23 cellular contexts compared by ENCODE assay signal in genomic region chr10:44033008-44033407, GRCh38.
A peak's percentile ranks its signal among the peaks of the same experiment; 100 is the strongest.
DNase-seq lines count a peak whose midpoint lies in the region; FAIRE-seq and TF ChIP-seq lines count a peak whose summit lies in the region.
"Had no signal": no experiment of that assay in that cellular context is flagged by ENCODE, and none has a peak within 500 bp of the region (broad histone marks: within the 10 kb centered on the region; RNA-seq: fewer than 3 reads in every experiment).

No MANE protein-coding gene starts in this region.

- CTCF ChIA-PET in GM10248 (lab: Yijun Ruan, JAX): no interaction called here

- no peaks in the 10 kb centered on the region for H3K9me2 ChIP-seq in GM23248 (ENCODE audit: insufficient read depth)

- H3K27me3 Mint-ChIP-seq in T-helper 2 cell treated with Interferon-gamma antibody and Interleukin-4, amounts not matched to agents 5 μg/mL and 100 μg/mL, for 36 hours (ENCODE audit: low read depth): peaks cover 2% of the 10 kb centered on the region
- H3K27me3 Mint-ChIP-seq: stimulated activated memory B cell treated with anti-CD40 and anti-IgM and Interleukin-4, amounts not matched to agents 10 μg/mL and 1 μg/mL and 100 μg/mL, for 72 hours had no signal

- H4K20me1 ChIP-seq in GM23248 (ENCODE audit: insufficient read depth): no peaks in the 10 kb centered on the region

- no peaks in the 10 kb centered on the region for H3K9me3 Mint-ChIP-seq in T-helper 2 cell treated with Interferon-gamma antibody and Interleukin-4, amounts not matched to agents 5 μg/mL and 100 μg/mL, for 36 hours
- H3K9me3 Mint-ChIP-seq: activated CD8-positive, alpha-beta T cell treated with anti-CD3 and anti-CD28 coated beads for 36 hours; activated naive CD8-positive, alpha-beta T cell treated with anti-CD3 and anti-CD28 coated beads, Interleukin-2, amount 10 ng/mL, durations not matched to agents 7 days and 5 days; stimulated activated memory B cell treated with anti-CD40 and anti-IgM and Interleukin-4, amounts not matched to agents 10 μg/mL and 1 μg/mL and 100 μg/mL, for 72 hours had no signal

- no peak overlapping the region for H3K9ac ChIP-seq in GM23248
- H3K9ac ChIP-seq: KMS-11 had no signal

- in situ Hi-C loops in GM23248 (cut with MboI): no loop called here

- POLR2A ChIA-PET in GM10248 (lab: Yijun Ruan, JAX): no interaction called here

- peaks cover 12% of the 10 kb centered on the region; the same call in 1 of the 2 replicates for H3K4me1 ChIP-seq in GM23248 (ENCODE audit: insufficient read depth)
- H3K4me1 ChIP-seq: prostate gland had no signal

- no peak overlapping the region for H3K4me3 Mint-ChIP-seq in T-helper 2 cell treated with Interferon-gamma antibody and Interleukin-4, amounts not matched to agents 5 μg/mL and 100 μg/mL, for 36 hours
- H3K4me3 Mint-ChIP-seq: activated CD8-positive, alpha-beta T cell treated with anti-CD3 and anti-CD28 coated beads for 36 hours; activated naive CD8-positive, alpha-beta T cell treated with anti-CD3 and anti-CD28 coated beads, Interleukin-2, amount 10 ng/mL, durations not matched to agents 7 days and 5 days; stimulated activated memory B cell treated with anti-CD40 and anti-IgM and Interleukin-4, amounts not matched to agents 10 μg/mL and 1 μg/mL and 100 μg/mL, for 72 hours had no signal

- H3F3A ChIP-seq in GM23248 (ENCODE audit: insufficient read depth): 0 out of 2 replicates have a peak, but pooled peaks cover 4% of the 10 kb centered on the region

- H3K4me3 ChIP-seq in GM23248 (no peak overlapping the region), fibroblast of villous mesenchyme (ENCODE audit: low read depth, low read length) (no peak overlapping the region)
- H3K4me3 ChIP-seq: prostate gland, sigmoid colon, uterus had no signal

- H3K27ac Mint-ChIP-seq in T-helper 2 cell treated with Interferon-gamma antibody and Interleukin-4, amounts not matched to agents 5 μg/mL and 100 μg/mL, for 36 hours: no peak overlapping the region
- H3K27ac Mint-ChIP-seq: activated CD8-positive, alpha-beta T cell treated with anti-CD3 and anti-CD28 coated beads for 36 hours; activated naive CD8-positive, alpha-beta T cell treated with anti-CD3 and anti-CD28 coated beads, Interleukin-2, amount 10 ng/mL, durations not matched to agents 7 days and 5 days; stimulated activated memory B cell treated with anti-CD40 and anti-IgM and Interleukin-4, amounts not matched to agents 10 μg/mL and 1 μg/mL and 100 μg/mL, for 72 hours had no signal

- WGBS in GM23248 (ENCODE audit: low coverage in 1 of 2, low lambda C conversion rate in 2 of 2, missing lambda C conversion rate in 2 of 2), 2 experiments: 45 to 59% methylated on average over 3 of the region's 3 CpGs

- DNase-seq in GM23248 (peak; percentile 51), astrocyte of the hippocampus (ENCODE audit: low read depth, low spot score) (peak; percentile 76), fibroblast of villous mesenchyme (ENCODE audit: low read depth) (peak; percentile 3), stromal cell of bone marrow (ENCODE audit: low read depth) (peak; percentile 49), inferior parietal cortex (ENCODE audit: extremely low spot score) (no peak), D721Med (ENCODE audit: insufficient read length, low spot score) (no peak), GM10248 (ENCODE audit: extremely low spot score) (no peak)
- DNase-seq in T-helper 2 cell treated with Interferon-gamma antibody and Interleukin-4, amounts not matched to agents 5 μg/mL and 100 μg/mL, for 36 hours (ENCODE audit: low spot score): no peak
- DNase-seq: activated CD8-positive, alpha-beta T cell treated with anti-CD3 and anti-CD28 coated beads for 36 hours; activated effector memory CD4-positive, alpha-beta T cell treated with Interleukin-2 at 50 U/mL for 16 hours; activated naive CD8-positive, alpha-beta T cell treated with anti-CD3 and anti-CD28 coated beads, Interleukin-2, amount 10 ng/mL, durations not matched to agents 7 days and 5 days; effector CD4-positive, alpha-beta T cell; foreskin melanocyte; NCI-H1436; NCI-H446; sigmoid colon; stimulated activated CD4-positive, alpha-beta T cell treated with anti-CD3 and anti-CD28 coated beads, Interleukin-4, amount 100 ng/mL, for 4 hours; T-helper 2 cell; uterus had no signal

- H2AFZ ChIP-seq in GM23248: no peak overlapping the region

- no peak overlapping the region for H3K27ac ChIP-seq in GM23248
- H3K27ac ChIP-seq: KMS-11, prostate gland, sigmoid colon, uterus had no signal

- H3K79me2 ChIP-seq in GM23248 (ENCODE audit: insufficient read depth): no peaks in the 10 kb centered on the region

- H3K9me3 ChIP-seq in GM23248 (ENCODE audit: low read depth): no peaks in the 10 kb centered on the region
- H3K9me3 ChIP-seq: prostate gland, sigmoid colon, uterus had no signal

- no peaks in the 10 kb centered on the region for H3K36me3 Mint-ChIP-seq in T-helper 2 cell treated with Interferon-gamma antibody and Interleukin-4, amounts not matched to agents 5 μg/mL and 100 μg/mL, for 36 hours (ENCODE audit: low read depth)
- H3K36me3 Mint-ChIP-seq: activated naive CD8-positive, alpha-beta T cell treated with anti-CD3 and anti-CD28 coated beads, Interleukin-2, amount 10 ng/mL, durations not matched to agents 7 days and 5 days; stimulated activated memory B cell treated with anti-CD40 and anti-IgM and Interleukin-4, amounts not matched to agents 10 μg/mL and 1 μg/mL and 100 μg/mL, for 72 hours had no signal

- H3K4me1 Mint-ChIP-seq in T-helper 2 cell treated with Interferon-gamma antibody and Interleukin-4, amounts not matched to agents 5 μg/mL and 100 μg/mL, for 36 hours (ENCODE audit: low read depth): no peaks in the 10 kb centered on the region
- H3K4me1 Mint-ChIP-seq: stimulated activated memory B cell treated with anti-CD40 and anti-IgM and Interleukin-4, amounts not matched to agents 10 μg/mL and 1 μg/mL and 100 μg/mL, for 72 hours had no signal

- FAIRE-seq in D721Med (lab: Jason Lieb, UNC): no peak
- FAIRE-seq: H54 had no signal

- H3K27me3 ChIP-seq in GM23248 (replicated peaks; ENCODE audit: insufficient read depth): no peaks in the 10 kb centered on the region
- H3K27me3 ChIP-seq: sigmoid colon, uterus had no signal

- no peak overlapping the region for H3K4me2 ChIP-seq in GM23248 (ENCODE audit: unreplicated experiment)
- H3K4me2 ChIP-seq: KMS-11 had no signal

- no peaks in the 10 kb centered on the region for H3K36me3 ChIP-seq in GM23248 (ENCODE audit: low read depth)
- H3K36me3 ChIP-seq: prostate gland, sigmoid colon, uterus had no signal

- TF ChIP-seq CTCF in fibroblast of villous mesenchyme (IDR thresholded peaks at IDR 0.05; ENCODE audit: insufficient read depth, low read depth, low read length): no peak
- TF ChIP-seq CTCF in D721Med (IDR thresholded peaks at IDR 0.05; ENCODE audit: insufficient read depth, missing control alignments): no peak
- no peak for TF ChIP-seq CTCF in GM10248 (IDR thresholded peaks at IDR 0.05; ENCODE audit: control extremely low read depth, extremely low read depth, low read depth, missing control alignments)

Comparison
In these comparisons a context has a peak if more than half of its experiments do, and no peak if none do; other contexts are left out.
1. DNase-seq: peak in GM23248 (single experiment), astrocyte of the hippocampus (single experiment), fibroblast of villous mesenchyme (single experiment) and stromal cell of bone marrow (single experiment); none in inferior parietal cortex (single experiment), T-helper 2 cell treated with Interferon-gamma antibody and Interleukin-4, amounts not matched to agents 5 μg/mL and 100 μg/mL, for 36 hours (single experiment), D721Med (single experiment) and GM10248 (single experiment).